ENCODE assay signal across 10 cellular contexts in the genomic region with DNA sequence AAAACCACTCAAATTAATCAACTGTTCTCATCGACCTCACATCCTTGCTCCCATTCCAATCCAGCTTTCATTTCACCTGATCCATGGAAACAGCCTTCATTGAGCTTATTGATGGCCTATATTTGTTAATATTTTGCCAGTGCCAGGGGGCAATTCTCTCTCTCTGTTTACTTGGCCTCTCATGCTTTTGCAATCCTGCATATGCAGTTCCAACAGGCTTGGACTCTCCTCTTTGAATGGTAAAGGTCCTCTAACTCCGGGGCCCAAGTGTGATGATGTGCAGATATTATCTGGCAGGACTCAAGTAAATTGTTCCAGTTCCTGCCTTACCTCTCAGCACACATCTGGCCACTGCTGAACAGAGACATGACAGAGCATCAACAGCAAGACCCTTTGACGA.
"Had no signal": no experiment of that assay in that cellular context is flagged by ENCODE, and none has a peak within 500 bp of the region (broad histone marks: within the 10 kb centered on the region; RNA-seq: fewer than 3 reads in every experiment).

No MANE protein-coding gene starts in this region.

- H3K27ac ChIP-seq: GM23248 had no signal

- H3K9me3 ChIP-seq: HAP-1 had no signal

- H3K4me1 ChIP-seq: HAP-1 had no signal

- H3K4me3 ChIP-seq: GM23248, HAP-1, K562 had no signal

- H3K36me3 ChIP-seq: HAP-1 had no signal

- ATAC-seq: HCT116 had no signal

- FAIRE-seq: HTR-8/SVneo, K562 had no signal

- DNase-seq: GM23248, GOT3, H7, HFFc6, IMR-90, KG1 had no signal

- H2AFZ ChIP-seq: GM23248 had no signal

- H3K9ac ChIP-seq: GM23248 had no signal
